In the genomic region with DNA sequence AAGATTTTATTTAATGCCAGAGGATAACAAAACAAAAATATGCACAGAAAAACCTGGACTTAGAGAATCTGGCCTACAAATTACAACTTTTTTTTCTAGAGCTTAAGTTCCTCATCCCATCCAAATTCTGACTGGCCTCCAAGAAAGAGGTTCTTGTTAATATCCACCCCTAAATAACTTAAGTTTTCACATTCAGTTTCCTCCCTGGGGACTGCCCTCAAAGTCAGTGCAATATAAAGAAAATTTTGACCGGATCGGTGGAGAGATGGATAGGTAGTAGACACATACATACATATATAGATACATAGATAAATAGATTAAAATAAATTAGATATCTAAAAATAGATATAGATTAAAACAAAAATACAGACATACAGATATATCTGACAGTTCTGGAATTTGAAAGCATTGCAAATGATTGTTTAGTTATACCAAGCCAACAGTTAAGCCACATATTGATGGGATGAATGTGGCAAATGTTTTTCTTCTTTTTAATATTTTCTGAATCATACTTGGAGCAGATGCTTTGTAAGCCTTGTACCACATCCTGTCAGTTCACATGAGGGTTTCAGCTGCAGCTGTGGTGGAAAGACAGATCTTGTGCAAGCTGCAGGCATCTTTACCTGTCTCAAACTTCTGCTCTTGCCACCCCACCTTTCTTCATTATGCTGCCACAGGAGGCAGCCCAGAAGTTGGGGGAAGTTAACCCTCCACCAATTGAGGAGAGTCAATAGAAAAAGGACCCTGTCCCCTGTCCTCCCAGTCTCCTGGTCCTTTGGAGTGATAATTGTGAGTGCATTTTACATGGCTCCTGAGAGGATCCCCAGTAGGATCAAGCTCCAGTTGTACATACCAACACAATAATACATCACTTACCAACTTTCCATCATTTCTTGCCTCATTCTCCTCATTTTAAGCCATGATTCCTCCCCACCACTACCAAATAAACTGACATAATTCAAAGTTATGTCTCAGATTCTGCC, we compare ENCODE assay signal across 8 cellular contexts.
DNase-seq lines count a peak whose midpoint lies in the region; ATAC-seq and FAIRE-seq lines count a peak whose summit lies in the region.

No MANE protein-coding gene starts in this region.

- peak; percentile 97 for ATAC-seq in HG03108 (IDR thresholded peaks at IDR 0.05; ENCODE audit: unreplicated experiment)

- DNase-seq in GM19239 (ENCODE audit: insufficient read length, low spot score) (no peak), fibroblast of gingiva (ENCODE audit: low read depth) (peak; percentile 32), amniotic stem cell (lab: John Stamatoyannopoulos, UW) (no peak), OCI-M1 (lab: John Stamatoyannopoulos, UW) (no peak), NCI-H1694 (lab: John Stamatoyannopoulos, UW) (no peak), hippocampal formation (lab: John Stamatoyannopoulos, UW) (no peak)
- DNase-seq in activated CD4-positive, CD25-positive, alpha-beta regulatory T cell (lab: John Stamatoyannopoulos, UW): peak; percentile 1 to 26 (median 12)

- FAIRE-seq in GM19239 (lab: Jason Lieb, UNC): peak; percentile 95

Comparison
In these comparisons a context has a peak if more than half of its experiments do, and no peak if none do; other contexts are left out.
1. DNase-seq: peak in activated CD4-positive, CD25-positive, alpha-beta regulatory T cell (4 of 4) and fibroblast of gingiva (single experiment); none in GM19239 (single experiment), amniotic stem cell (single experiment), OCI-M1 (single experiment), NCI-H1694 (single experiment) and hippocampal formation (0 of 2).